Comparison of ENCODE assay signal across 8 cellular contexts in genomic region chr1:9069324-9070100, GRCh38. TPM values are rescaled to one million over a fixed set of nuclear protein-coding genes. Genes with fewer than 3 reads are reported as not detected.
DNase-seq lines count a peak whose midpoint lies in the region; FAIRE-seq and TF ChIP-seq lines count a peak whose summit lies in the region.

Gene SLC2A5, minus strand, starts transcription at chr1:9069635. Its CDS starts 99 bp downstream, at chr1:9069536.

- peak within 1 kb of the TSS; percentile 72 for H3K4me2 ChIP-seq in GM23248 (ENCODE audit: unreplicated experiment)

- H2AFZ ChIP-seq in GM23248, result peak within 1 kb of the TSS; percentile 67

- in situ Hi-C loops in GM23248 (cut with MboI), result no loop called here

- H3K9ac ChIP-seq in GM23248, result peak within 1 kb of the TSS; percentile 26; the same call in 1 of the 2 replicates
- H3K9ac ChIP-seq in colonic mucosa (ENCODE audit: low read depth in 2 of 2, low read length in 2 of 2), result peak within 1 kb of the TSS; percentile 37 to 70

- TF ChIP-seq CTCF in colonic mucosa (IDR thresholded peaks at IDR 0.05) (no peak), neutrophil (IDR thresholded peaks at IDR 0.05) (no peak)

- FAIRE-seq in GM18507 (lab: Jason Lieb, UNC), result peak; percentile 96

- DNase-seq in GM18507 (ENCODE audit: extremely low spot score, insufficient read length, low read depth) (peak; percentile 70), GM23248 (peak; percentile 58), MG63 (peak; percentile 40), colonic mucosa (peak; percentile 34), NCI-H2227 treated with DMSO at 0.1 percent for 48 hours (lab: John Stamatoyannopoulos, UW) (no peak), HuH-7 (ENCODE audit: low spot score) (no peak), SW480 (ENCODE audit: low spot score) (no peak)

- WGBS in GM23248 (ENCODE audit: low coverage in 1 of 2, low lambda C conversion rate in 2 of 2, missing lambda C conversion rate in 2 of 2), 2 experiments, result 29 to 32% methylated on average over 8 of the region's 8 CpGs

- H3K4me1 ChIP-seq in GM23248 (ENCODE audit: insufficient read depth) (peaks cover 30% of the 10 kb centered on the region), colonic mucosa (peaks cover 10% of the 10 kb centered on the region), neutrophil (ENCODE audit: control insufficient read depth in 1 of 2, insufficient read depth in 1 of 2, low read depth in 1 of 2, low read length in 1 of 2) (peaks cover 50 to 52% of the 10 kb centered on the region in 2 experiments)

- H3K27ac ChIP-seq in GM23248, result peak within 1 kb of the TSS; percentile 30; the same call in 1 of the 2 replicates
- peak within 1 kb of the TSS; percentile 47 for H3K27ac ChIP-seq in colonic mucosa
- peak within 1 kb of the TSS; percentile 71 for H3K27ac ChIP-seq in neutrophil

- intact Hi-C loops in colonic mucosa (cut with DNase I), result no loop called here

- H3K36me3 ChIP-seq in GM23248 (ENCODE audit: low read depth), result no peaks in the 10 kb centered on the region
- no peaks in the 10 kb centered on the region for H3K36me3 ChIP-seq in MG63
- no peaks in the 10 kb centered on the region for H3K36me3 ChIP-seq in colonic mucosa
- H3K36me3 ChIP-seq in neutrophil, result no peaks in the 10 kb centered on the region

- H3K9me3 ChIP-seq in GM23248 (ENCODE audit: low read depth) (no peaks in the 10 kb centered on the region), MG63 (no peaks in the 10 kb centered on the region), colonic mucosa (no peaks in the 10 kb centered on the region), neutrophil (no peaks in the 10 kb centered on the region)

- H4K20me1 ChIP-seq in GM23248 (ENCODE audit: insufficient read depth), result no peaks in the 10 kb centered on the region

- H3K27me3 ChIP-seq in GM23248 (replicated peaks; ENCODE audit: insufficient read depth) (peaks cover 6% of the 10 kb centered on the region; the same call in 1 of the 2 replicates), MG63 (no peaks in the 10 kb centered on the region), colonic mucosa (no peaks in the 10 kb centered on the region), neutrophil (no peaks in the 10 kb centered on the region)

- H3K9me2 ChIP-seq in GM23248 (ENCODE audit: insufficient read depth), result no peaks in the 10 kb centered on the region

- no peaks in the 10 kb centered on the region for H3K79me2 ChIP-seq in GM23248 (ENCODE audit: insufficient read depth)

- peaks cover 8% of the 10 kb centered on the region; the same call in 1 of the 2 replicates for H3F3A ChIP-seq in GM23248 (ENCODE audit: insufficient read depth)

- H3K4me3 ChIP-seq in GM23248 (peak within 1 kb of the TSS; percentile 33; the same call in 1 of the 2 replicates), MG63 (no peak within 1 kb of the TSS), colonic mucosa (peak within 1 kb of the TSS; percentile 4), neutrophil (ENCODE audit: low read depth in 1 of 2, low read length in 1 of 2) (peak within 1 kb of the TSS; percentile 19 to 38)

RNA-seq across cellular contexts. Expression of gene SLC2A5, which starts in this region (rescaled TPM):
- 0.54 TPM in 1 of 2 replicates, not detected in the other for total RNA-seq in GM23248 (2014; rRNA removed; shearing (Covaris generic))
- polyA plus RNA-seq in GM23248 (2016; fragmentation: Nextera tagmentation; extraction: Ambion mirVana), result 0.25 and 0.29 TPM in 2 replicates
- total RNA-seq in MG63 (2014; rRNA removed; shearing (Covaris generic); ENCODE audit: low replicate concordance), result not detected in 2 replicates
- 1 to 10 TPM; 1.8 to 4.9 TPM for total RNA-seq in colonic mucosa

Comparison
In these comparisons a context has a peak if more than half of its experiments do, and no peak if none do; other contexts are left out.
1. Peak in DNase-seq, H3K4me3 ChIP-seq, H3K27ac ChIP-seq, H3K9ac ChIP-seq and H3K4me2 ChIP-seq in GM23248; RNA of the gene not detected or under 1 TPM.
2. Peak in DNase-seq in MG63; RNA of the gene not detected or under 1 TPM.
3. DNase-seq: peak in GM18507 (single experiment) and colonic mucosa (single experiment); none in NCI-H2227 treated with DMSO at 0.1 percent for 48 hours (single experiment), HuH-7 (single experiment) and SW480 (single experiment).
4. Peak in every context shown above with its lines, with median percentiles within 50 percentile points of each other: H3K27ac ChIP-seq.